ENCODE assay signal across 16 cellular contexts in genomic region chr14:86787782-86788181, GRCh38.
DNase-seq lines count a peak whose midpoint lies in the region; ATAC-seq and TF ChIP-seq lines count a peak whose summit lies in the region.
"Had no signal": no experiment of that assay in that cellular context is flagged by ENCODE, and none has a peak within 500 bp of the region (broad histone marks: within the 10 kb centered on the region; RNA-seq: fewer than 3 reads in every experiment).

No MANE protein-coding gene starts in this region.

- H3K27ac ChIP-seq in DND-41 (ENCODE audit: low read length) (peak overlapping the region; percentile 62; the same call in 1 of the 2 replicates), foreskin keratinocyte (peak overlapping the region; percentile 16)
- H3K27ac ChIP-seq: left ventricle myocardium inferior, SJSA1 had no signal

- H3K9me3 ChIP-seq in DND-41 (ENCODE audit: insufficient read depth, low read length, severe bottlenecking): no peaks in the 10 kb centered on the region
- H3K9me3 ChIP-seq: Caco-2, left ventricle myocardium inferior, SJSA1 had no signal

- TF ChIP-seq POLR2A in NB4 (IDR thresholded peaks at IDR 0.05; ENCODE audit: extremely low read depth, insufficient read length): no peak

- no peak overlapping the region for H3K4me2 ChIP-seq in DND-41 (ENCODE audit: insufficient read depth, low read length)

- H3K36me3 ChIP-seq in DND-41 (ENCODE audit: insufficient read depth, low read length): no peaks in the 10 kb centered on the region
- H3K36me3 ChIP-seq: left ventricle myocardium inferior, SJSA1 had no signal

- TF ChIP-seq CTCF in DND-41 (IDR thresholded peaks at IDR 0.05; ENCODE audit: borderline replicate concordance, extremely low read depth, low read length, poor library complexity, severe bottlenecking) (no peak), NB4 (IDR thresholded peaks at IDR 0.05; ENCODE audit: low read depth, low read length) (no peak), foreskin keratinocyte (conservative IDR thresholded peaks at IDR 0.05) (no peak)

- H3K27me3 ChIP-seq in DND-41 (ENCODE audit: insufficient read depth, low read length, poor library complexity) (no peaks in the 10 kb centered on the region), foreskin keratinocyte (no peaks in the 10 kb centered on the region)
- H3K27me3 ChIP-seq: SJSA1 had no signal

- no peak overlapping the region for H3K4me3 ChIP-seq in DND-41 (ENCODE audit: low read depth in 1 of 2, low read length in 2 of 2)
- no peak overlapping the region for H3K4me3 ChIP-seq in NB4 (ENCODE audit: low read depth, low read length)
- H3K4me3 ChIP-seq: left ventricle myocardium inferior, SJSA1 had no signal

- H3K9ac ChIP-seq in DND-41 (ENCODE audit: low read depth, low read length): peak overlapping the region; percentile 15; the same call in 1 of the 2 replicates

- peaks cover 16% of the 10 kb centered on the region for H3K4me1 ChIP-seq in DND-41 (ENCODE audit: insufficient read depth, low read length)
- peaks cover 5% of the 10 kb centered on the region for H3K4me1 ChIP-seq in foreskin keratinocyte
- H3K4me1 ChIP-seq: Caco-2, left ventricle myocardium inferior, SJSA1 had no signal

- H2AFZ ChIP-seq in DND-41 (ENCODE audit: low read depth, low read length): peak overlapping the region; percentile 48; the same call in 1 of the 2 replicates

- ATAC-seq in DND-41 (ENCODE audit: insufficient read depth, low read depth) (peak; percentile 93), foreskin keratinocyte (peak; percentile 71), GM18867 (IDR thresholded peaks at IDR 0.05; ENCODE audit: unreplicated experiment) (no peak), GM19023 (IDR thresholded peaks at IDR 0.05; ENCODE audit: unreplicated experiment) (no peak)
- ATAC-seq: stimulated activated effector memory CD8-positive, alpha-beta T cell treated with anti-CD3 and anti-CD28 coated beads, Interleukin-12 subunit alpha, Interleukin-12 subunit beta, amount 100 ng/mL, for 72 hours had no signal

- no peaks in the 10 kb centered on the region for H3K79me2 ChIP-seq in DND-41 (ENCODE audit: insufficient read depth, low read length)

- peak; percentile 70 for DNase-seq in DND-41
- peak; percentile 7 for DNase-seq in NB4 (ENCODE audit: low read depth)
- peak; percentile 20 for DNase-seq in SW480 (ENCODE audit: low spot score)
- DNase-seq in foreskin keratinocyte: no peak
- no peak for DNase-seq in stimulated activated CD4-positive, alpha-beta T cell treated with anti-CD3 and anti-CD28 coated beads, Interleukin-12 subunit alpha, Interleukin-12 subunit beta, amount 100 ng/mL, for 4 hours
- DNase-seq in NCI-H526 (lab: John Stamatoyannopoulos, UW): no peak
- DNase-seq: activated CD4-positive, alpha-beta T cell treated with anti-CD3 and anti-CD28 coated beads, Interleukin-2, amount 10 ng/mL, durations not matched to agents 7 days and 5 days; activated gamma-delta T cell treated with Interleukin-2 at 50 U/mL for 16 hours; Caco-2; left ventricle myocardium inferior; NCI-H187 treated with DMSO at 0.1 percent for 48 hours; occipital lobe had no signal

- no peaks in the 10 kb centered on the region for H4K20me1 ChIP-seq in DND-41 (ENCODE audit: insufficient read depth, low read length)

Comparison
In these comparisons a context has a peak if more than half of its experiments do, and no peak if none do; other contexts are left out.
1. ATAC-seq: peak in DND-41 (single experiment) and foreskin keratinocyte (single experiment); none in GM18867 (single experiment) and GM19023 (single experiment).
2. DNase-seq: peak in DND-41 (single experiment), NB4 (single experiment) and SW480 (single experiment); none in foreskin keratinocyte (0 of 2), stimulated activated CD4-positive, alpha-beta T cell treated with anti-CD3 and anti-CD28 coated beads, Interleukin-12 subunit alpha, Interleukin-12 subunit beta, amount 100 ng/mL, for 4 hours (single experiment) and NCI-H526 (0 of 2).